Comparison of ENCODE assay signal across 9 cellular contexts in genomic region chr15:55250392-55250791, GRCh38. TPM values are rescaled to one million over a fixed set of nuclear protein-coding genes. Genes with fewer than 3 reads are reported as not detected.
DNase-seq lines count a peak whose midpoint lies in the region; ATAC-seq and TF ChIP-seq lines count a peak whose summit lies in the region.
"Had no signal": no experiment of that assay in that cellular context is flagged by ENCODE, and none has a peak within 500 bp of the region (broad histone marks: within the 10 kb centered on the region; RNA-seq: fewer than 3 reads in every experiment).

No MANE protein-coding gene starts in this region.

- H3K4me3 ChIP-seq in BJ (ENCODE audit: low read depth, low read length) (no peak overlapping the region), adipocyte (ENCODE audit: low read length) (no peak overlapping the region), lower lobe of right lung (no peak overlapping the region)

- no peaks in the 10 kb centered on the region for H3K36me3 ChIP-seq in BJ (ENCODE audit: control insufficient read depth, insufficient read depth, low read length)
- H3K36me3 ChIP-seq in adipocyte (ENCODE audit: control insufficient read depth, insufficient read depth, low read length, severe bottlenecking): no peaks in the 10 kb centered on the region
- H3K36me3 ChIP-seq in lower lobe of right lung: no peaks in the 10 kb centered on the region

- TF ChIP-seq CTCF in BJ (IDR thresholded peaks at IDR 0.05; ENCODE audit: insufficient read depth, low read depth, low read length) (no peak), lower lobe of right lung (IDR thresholded peaks at IDR 0.05) (no peak)

- intact Hi-C loops in lower lobe of right lung (cut with DNase I): no loop called here

- H3K9ac ChIP-seq in adipocyte (ENCODE audit: low read length): no peak overlapping the region

- peak overlapping the region; percentile 63 for H3K27ac ChIP-seq in lower lobe of right lung

- peak; percentile 49 to 75 for ATAC-seq in lower lobe of right lung
- no peak for ATAC-seq in GM21576 (IDR thresholded peaks at IDR 0.05; ENCODE audit: unreplicated experiment)

- POLR2A ChIA-PET in BJ (lab: Charles Lee): no interaction called here

- CTCF ChIA-PET in BJ (lab: Yijun Ruan, JAX): interaction anchor here (0.8 to 1.0 kb wide), 2 partner anchors 14 to 21 kb away, joined by 3 read pairs; no protein-coding TSS in a partner anchor

- H3K9me3 ChIP-seq in adipocyte (ENCODE audit: control insufficient read depth, low read length) (no peaks in the 10 kb centered on the region), lower lobe of right lung (no peaks in the 10 kb centered on the region)

- peaks cover 35% of the 10 kb centered on the region for H3K4me1 ChIP-seq in adipocyte (ENCODE audit: control insufficient read depth, insufficient read depth, low read length)
- H3K4me1 ChIP-seq in lower lobe of right lung: peaks cover 73% of the 10 kb centered on the region

- no peaks in the 10 kb centered on the region for H3K27me3 ChIP-seq in BJ (ENCODE audit: control insufficient read depth, insufficient read depth, low read length)
- no peaks in the 10 kb centered on the region for H3K27me3 ChIP-seq in adipocyte (replicated peaks; ENCODE audit: control insufficient read depth, insufficient read depth, low read length)
- H3K27me3 ChIP-seq in lower lobe of right lung (ENCODE audit: low read depth): no peaks in the 10 kb centered on the region

- DNase-seq in BJ (ENCODE audit: low read depth) (peak; percentile 79), Kasumi-1 (lab: John Stamatoyannopoulos, UW) (peak; percentile 74 to 83), adipocyte (ENCODE audit: low read depth) (peak; percentile 94), lower lobe of right lung (no peak), NCI-H345 (lab: John Stamatoyannopoulos, UW) (no peak), globus pallidus (ENCODE audit: low spot score) (no peak)
- DNase-seq in activated CD4-positive, alpha-beta T cell treated with anti-CD3 and anti-CD28 coated beads, Interleukin-2, amount 50 U/mL, for 1 hour: no peak
- DNase-seq: NCI-H1436 had no signal

RNA-seq across cellular contexts. Expression of gene RAB27A, which starts 39.2 kb away (rescaled TPM):
- polyA plus RNA-seq in BJ (2011; rRNA removed): 12.1 and 17.8 TPM in 2 replicates
- polyA minus RNA-seq in BJ (2011; rRNA and poly(A)+ RNA removed): 2.3 and 6.5 TPM in 2 replicates
- total RNA-seq in lower lobe of right lung: 63.4 TPM

RNA-seq across cellular contexts. Expression of gene RSL24D1, which starts 53.7 kb away (rescaled TPM):
- polyA plus RNA-seq in BJ (2011; rRNA removed): 32.0 and 88.4 TPM in 2 replicates
- 14.0 and 17.7 TPM in 2 replicates for polyA minus RNA-seq in BJ (2011; rRNA and poly(A)+ RNA removed)
- 64.6 TPM for total RNA-seq in lower lobe of right lung

Comparison
In these comparisons a context has a peak if more than half of its experiments do, and no peak if none do; other contexts are left out.
1. DNase-seq: peak in BJ (single experiment), Kasumi-1 (2 of 2) and adipocyte (single experiment); none in lower lobe of right lung (single experiment), NCI-H345 (single experiment), activated CD4-positive, alpha-beta T cell treated with anti-CD3 and anti-CD28 coated beads, Interleukin-2, amount 50 U/mL, for 1 hour (single experiment) and globus pallidus (single experiment).